Comparison of ENCODE assay signal across 21 cellular contexts in the genomic region with DNA sequence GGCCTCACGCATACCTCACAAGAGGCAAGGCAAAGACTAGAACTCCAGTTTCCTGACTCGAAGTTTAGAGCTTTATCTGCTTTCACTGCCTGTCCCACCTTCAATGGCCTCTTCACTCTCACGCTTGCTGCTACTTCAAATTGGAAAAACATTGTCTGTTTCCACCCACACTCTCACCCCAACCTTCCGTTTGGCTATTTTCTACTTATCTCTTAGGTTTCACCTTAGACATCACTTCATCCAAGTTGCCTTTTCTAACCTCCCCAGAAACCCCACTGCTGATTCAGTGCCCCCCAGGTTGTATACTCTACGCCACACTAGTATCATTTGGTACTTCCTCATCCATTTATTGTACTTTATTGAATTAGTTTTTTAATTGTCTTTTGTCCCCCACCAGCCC. TPM values are rescaled to one million over a fixed set of nuclear protein-coding genes. Genes with fewer than 3 reads are reported as not detected.
DNase-seq lines count a peak whose midpoint lies in the region; ATAC-seq, FAIRE-seq and TF ChIP-seq lines count a peak whose summit lies in the region.
"Had no signal": no experiment of that assay in that cellular context is flagged by ENCODE, and none has a peak within 500 bp of the region (broad histone marks: within the 10 kb centered on the region; RNA-seq: fewer than 3 reads in every experiment).

No MANE protein-coding gene starts in this region.

- no TSS peak for BruUV-seq in GM12878 (replicated peaks; lab: Mats Ljungman, UMichigan)

- no peak for TF ChIP-seq RAD21 in GM12878 (IDR thresholded peaks at IDR 0.05; ENCODE audit: insufficient read depth, low read depth, low read length)

- TF ChIP-seq EP300 in GM12878 (IDR thresholded peaks at IDR 0.05; ENCODE audit: borderline replicate concordance in 1 of 2, control insufficient read depth in 1 of 2, low read depth in 2 of 2, low read length in 2 of 2) = no peak

- POLR2A ChIA-PET in GM12878 (lab: Charles Lee) (no interaction called here), RWPE1 (lab: Yijun Ruan, JAX; ENCODE audit: low non-redundant PET) (no interaction called here)

- in situ Hi-C loops in GM12878 (cut with MboI) = loop anchor here (10.0 kb wide), 1 partner anchor 125 kb away; the partner anchor contains the start of genes C18orf54 and STARD6

- intact Hi-C loops in GM12878 (cut with micrococcal nuclease; ENCODE audit: unreplicated experiment) = loop anchor here (10.0 kb wide), 1 partner anchor 1085 kb away; no protein-coding TSS in a partner anchor

- no peak for TF ChIP-seq POLR2A in GM12878 (IDR thresholded peaks at IDR 0.05; ENCODE audit: low read depth, low read length)

- no peaks in the 10 kb centered on the region for H4K20me1 ChIP-seq in GM12878 (ENCODE audit: control insufficient read depth, insufficient read depth)

- H3K27me3 ChIP-seq in GM12878 (replicated peaks in 1 of 2; ENCODE audit: control insufficient read depth in 2 of 2, insufficient read depth in 2 of 2, low read length in 1 of 2) = no peaks in the 10 kb centered on the region
- H3K27me3 ChIP-seq: tibial artery had no signal

- H3K4me2 ChIP-seq in GM12878 (ENCODE audit: control insufficient read depth, insufficient read depth) = no peak overlapping the region
- H3K4me2 ChIP-seq: SK-N-SH had no signal

- H3K4me3 ChIP-seq in GM12878 = no peak overlapping the region
- H3K4me3 ChIP-seq: tibial artery had no signal

- WGBS in GM12878 (ENCODE audit: insufficient coverage, insufficient replicate concordance, low lambda C conversion rate, missing lambda C conversion rate) = 16% methylated on average over 5 of the region's 5 CpGs

- CTCF ChIA-PET in GM12878 (lab: Yijun Ruan, JAX) = interaction anchor here (0.6 kb wide), 1 partner anchor 206 kb away, joined by 3 read pairs; no protein-coding TSS in a partner anchor
- CTCF ChIA-PET in RWPE1 (lab: Yijun Ruan, JAX) = no interaction called here

- RAD21 ChIA-PET in GM12878 (lab: Charles Lee; ENCODE audit: unreplicated experiment) = no interaction called here

- no peaks in the 10 kb centered on the region for H3K4me1 ChIP-seq in GM12878 (ENCODE audit: control insufficient read depth, insufficient read depth, low read length)
- H3K4me1 ChIP-seq: tibial artery had no signal

- peak; percentile 51 for ATAC-seq in HG02885 (IDR thresholded peaks at IDR 0.05; ENCODE audit: poor library complexity, unreplicated experiment)
- no peak for ATAC-seq in GM12878
- ATAC-seq in HG02763 (IDR thresholded peaks at IDR 0.05; ENCODE audit: unreplicated experiment) = no peak
- no peak for ATAC-seq in GM19023 (IDR thresholded peaks at IDR 0.05; ENCODE audit: unreplicated experiment)
- ATAC-seq: esophagus mucosa, left ventricle myocardium superior, Panc1 had no signal

- no peaks in the 10 kb centered on the region for H3K36me3 ChIP-seq in GM12878 (ENCODE audit: control insufficient read depth in 2 of 2, insufficient read depth in 2 of 2, low read length in 1 of 2)
- H3K36me3 ChIP-seq: tibial artery had no signal

- no peaks in the 10 kb centered on the region for H3K9me3 ChIP-seq in GM12878 (replicated peaks; ENCODE audit: control insufficient read depth, insufficient read depth, low read length)
- H3K9me3 ChIP-seq: Caco-2, SK-N-SH, tibial artery had no signal

- peak; percentile 56 for FAIRE-seq in GM12878 (lab: Jason Lieb, UNC)
- FAIRE-seq: H54 had no signal

- SMC1A ChIA-PET in GM12878 (lab: Charles Lee; ENCODE audit: uncharacterized antibody, unreplicated experiment) = no interaction called here

- H3K79me2 ChIP-seq in GM12878 (ENCODE audit: control insufficient read depth, insufficient read depth, low read length) = peaks cover 3% of the 10 kb centered on the region; the same call in 1 of the 2 replicates

- H2AFZ ChIP-seq in GM12878 (ENCODE audit: control insufficient read depth, low read depth, low read length) = no peak overlapping the region

- H3K27ac ChIP-seq in GM12878 (ENCODE audit: control insufficient read depth, insufficient read depth) (no peak overlapping the region), RWPE1 (no peak overlapping the region)
- H3K27ac ChIP-seq: tibial artery had no signal

- peak; percentile 26 for DNase-seq in stimulated activated CD4-positive, alpha-beta T cell treated with anti-CD3 and anti-CD28 coated beads, Interleukin-4, amount 100 ng/mL, for 24 hours
- DNase-seq in stimulated activated CD4-positive, alpha-beta T cell treated with anti-CD3 and anti-CD28 coated beads, Interleukin-2, amount 100 ng/mL, for 48 hours = no peak
- DNase-seq in GM12878 (ENCODE audit: low read depth, low spot score) (no peak), RWPE1 (ENCODE audit: low spot score) (no peak), hepatic stellate cell (ENCODE audit: low spot score) (no peak)
- DNase-seq: AML-193; Caco-2; dermis blood vessel endothelial cell; left ventricle myocardium superior; NCI-H1436; NCI-H2171; NCI-H774; SK-N-SH; stimulated activated CD4-positive, alpha-beta T cell treated with anti-CD3 and anti-CD28 coated beads, Interleukin-4, amount 100 ng/mL, for 4 hours; tibial artery had no signal

- no peak overlapping the region for H3K9ac ChIP-seq in GM12878 (ENCODE audit: control insufficient read depth, insufficient read depth, low read length)
- H3K9ac ChIP-seq: SK-N-SH had no signal

- no peak for TF ChIP-seq CTCF in GM12878 (IDR thresholded peaks at IDR 0.05 in 2 of 3, conservative IDR thresholded peaks at IDR 0.05 in 1 of 3; ENCODE audit: control insufficient read depth in 2 of 3, extremely low read depth in 1 of 3, insufficient read depth in 1 of 3, low read depth in 3 of 3, low read length in 3 of 3)
- no peak for TF ChIP-seq CTCF in RWPE1 (conservative IDR thresholded peaks at IDR 0.05; ENCODE audit: low read depth)

TF ChIP-seq in GM12878, 131 proteins besides CTCF, POLR2A, EP300 and RAD21:
- TF ChIP-seq FOXM1 (IDR thresholded peaks at IDR 0.05; ENCODE audit: low read depth, low read length) (peak; percentile 49; the same call in 1 of the 2 replicates), RFX5 (IDR thresholded peaks at IDR 0.05; ENCODE audit: low read depth, low read length) (no peak), ZNF622 (IDR thresholded peaks at IDR 0.05) (no peak), NFIC (IDR thresholded peaks at IDR 0.05; ENCODE audit: low read depth, low read length) (0 out of 2 replicates have a peak, but pooled peaks have one; percentile 17), RUNX3 (IDR thresholded peaks at IDR 0.05; ENCODE audit: low read length) (peak; percentile 41)

RNA-seq across cellular contexts. Expression of gene MBD2, which starts 5.2 kb away (rescaled TPM):
- total RNA-seq in GM12878 (2013; cell fraction: nucleolus; rRNA removed) = 77.2 and 78.5 TPM in 2 replicates
- total RNA-seq in GM12878 (2014; rRNA removed) (57.0 and 61.0 TPM in 2 replicates), GM12878 (2014; rRNA removed; fragmentation: Illumina TruSeq; extraction: Trizol) (63.4 and 65.2 TPM in 2 replicates), GM12878 (2021) (170 and 190 TPM in 2 replicates)
- 30.4 TPM for polyA plus RNA-seq in GM12878 (2011; ENCODE audit: low read depth)
- polyA plus RNA-seq in GM12878 (2011; rRNA removed) (276 and 424 TPM in 2 replicates), GM12878 (2014; fragmentation: Illumina TruSeq; extraction: Trizol) (86.0 and 97.2 TPM in 2 replicates), GM12878 (2014; fragmentation: Nextera tagmentation; extraction: Ambion mirVana) (10 to 100 TPM; 27.0 to 53.5 TPM), GM12878 (2014; rRNA removed) (58.9 and 59.4 TPM in 2 replicates), GM12878 (2016; fragmentation: Nextera tagmentation; extraction: Ambion mirVana) (10 to 100 TPM; 24.1 to 31.3 TPM)
- 52.8 and 62.4 TPM in 2 replicates for polyA plus RNA-seq in GM12878 (2011; cell fraction: cytosol; rRNA removed)
- 77.7 and 86.1 TPM in 2 replicates for polyA plus RNA-seq in GM12878 (2011; cell fraction: nucleus; rRNA removed)
- polyA plus RNA-seq in GM12878 (2012) = 60.1 and 91.8 TPM in 2 replicates
- polyA minus RNA-seq in GM12878 (2011; rRNA and poly(A)+ RNA removed) = 81.7 and 105 TPM in 2 replicates
- 102 and 156 TPM in 2 replicates for polyA minus RNA-seq in GM12878 (2011; cell fraction: cytosol; rRNA and poly(A)+ RNA removed)
- polyA minus RNA-seq in GM12878 (2011; cell fraction: nucleus; rRNA and poly(A)+ RNA removed) = 30.2 and 54.2 TPM in 2 replicates

RNA-seq across cellular contexts. Expression of gene POLI, which starts 39.7 kb away (rescaled TPM):
- 89.3 and 93.7 TPM in 2 replicates for total RNA-seq in GM12878 (2013; cell fraction: nucleolus; rRNA removed)
- total RNA-seq in GM12878 (2014; rRNA removed) = 8.8 and 10.0 TPM in 2 replicates
- total RNA-seq in GM12878 (2014; rRNA removed; fragmentation: Illumina TruSeq; extraction: Trizol) = 8.2 and 8.6 TPM in 2 replicates
- total RNA-seq in GM12878 (2021) = 6.4 TPM in 2 replicates
- 4.8 TPM for polyA plus RNA-seq in GM12878 (2011; ENCODE audit: low read depth)
- polyA plus RNA-seq in GM12878 (2011; rRNA removed) = 18.0 and 28.6 TPM in 2 replicates
- 5.1 and 6.2 TPM in 2 replicates for polyA plus RNA-seq in GM12878 (2011; cell fraction: cytosol; rRNA removed)
- polyA plus RNA-seq in GM12878 (2011; cell fraction: nucleus; rRNA removed) = 33.6 and 33.8 TPM in 2 replicates
- 9.0 and 14.9 TPM in 2 replicates for polyA plus RNA-seq in GM12878 (2012)
- 8.0 and 10.7 TPM in 2 replicates for polyA plus RNA-seq in GM12878 (2014; fragmentation: Illumina TruSeq; extraction: Trizol)
- polyA plus RNA-seq in GM12878 (2014; fragmentation: Nextera tagmentation; extraction: Ambion mirVana) = 1 to 10 TPM; 2.8 to 2.9 TPM
- 6.9 and 10.5 TPM in 2 replicates for polyA plus RNA-seq in GM12878 (2014; rRNA removed)
- 10 to 100 TPM; 13.5 to 14.0 TPM for polyA plus RNA-seq in GM12878 (2016; fragmentation: Nextera tagmentation; extraction: Ambion mirVana)
- polyA minus RNA-seq in GM12878 (2011; rRNA and poly(A)+ RNA removed) = 14.7 and 17.3 TPM in 2 replicates
- polyA minus RNA-seq in GM12878 (2011; cell fraction: cytosol; rRNA and poly(A)+ RNA removed) = 6.1 and 6.7 TPM in 2 replicates
- polyA minus RNA-seq in GM12878 (2011; cell fraction: nucleus; rRNA and poly(A)+ RNA removed) = 24.1 and 33.1 TPM in 2 replicates
